1 cellular context compared by ENCODE assay signal in genomic region chr3:99659032-99659431, GRCh38.
A peak's percentile ranks its signal among the peaks of the same experiment; 100 is the strongest.
TF ChIP-seq lines count a peak whose summit lies in the region.

No MANE protein-coding gene starts in this region.

TF ChIP-seq in K562, 482 proteins besides CTCF, POLR2A, EP300 and RAD21 (continued from another document):
- TF ChIP-seq FOSL1 (tag; conservative IDR thresholded peaks at IDR 0.05) (0 out of 2 replicates have a peak, but pooled peaks have one; percentile 54), ZFP30 (CRISPR knock-in tag; IDR thresholded peaks at IDR 0.05; ENCODE audit: borderline replicate concordance) (no peak), ZNF232 (CRISPR knock-in tag; IDR thresholded peaks at IDR 0.05) (no peak), CEBPZ (IDR thresholded peaks at IDR 0.05; ENCODE audit: borderline replicate concordance, low read depth, low read length) (no peak), ARHGAP35 (IDR thresholded peaks at IDR 0.05; ENCODE audit: partially characterized antibody) (no peak), STAT5A (IDR thresholded peaks at IDR 0.05; ENCODE audit: borderline replicate concordance, low read length) (no peak), ATF3 (IDR thresholded peaks at IDR 0.05) (peak; percentile 10; the same call in 1 of the 2 replicates), ATF3 (CRISPR knock-in tag; conservative IDR thresholded peaks at IDR 0.05) (no peak), TCF7L2 (IDR thresholded peaks at IDR 0.05; ENCODE audit: low read depth, low read length) (no peak)
